Comparison of ENCODE assay signal across 8 cellular contexts in genomic region chr6:24283043-24283985, GRCh38.
A peak's percentile ranks its signal among the peaks of the same experiment; 100 is the strongest.
DNase-seq lines count a peak whose midpoint lies in the region; ATAC-seq and TF ChIP-seq lines count a peak whose summit lies in the region.

No MANE protein-coding gene starts in this region.

- no TSS peak for BruUV-seq in PC-3 (replicated peaks; lab: Mats Ljungman, UMichigan)

- CTCF ChIA-PET in HEK293 (lab: Yijun Ruan, JAX) (interaction anchor here (0.6 to 4.1 kb wide), 67 partner anchors 8 to 1985 kb away, joined by 3 to 142 read pairs (median 6); partner anchors contain the start of genes ALDH5A1, DCDC2 and MRS2), PC-3 (lab: Charles Lee) (interaction anchor here (0.6 to 1.4 kb wide), 11 partner anchors 19 to 296 kb away, joined by 3 to 51 read pairs (median 5); no protein-coding TSS in a partner anchor)

- no peaks in the 10 kb centered on the region for H3K36me3 ChIP-seq in HEK293 (ENCODE audit: control insufficient read depth in 2 of 2, insufficient read depth in 1 of 2, low read length in 2 of 2)
- H3K36me3 ChIP-seq in PC-3 (ENCODE audit: low read depth, low read length): no peaks in the 10 kb centered on the region; the same call in 1 of the 2 replicates
- no peaks in the 10 kb centered on the region for H3K36me3 ChIP-seq in left ventricle myocardium inferior
- H3K36me3 ChIP-seq in psoas muscle (ENCODE audit: insufficient read depth in 1 of 2, low read depth in 1 of 2): no peaks in the 10 kb centered on the region

- no peaks in the 10 kb centered on the region for H3K9me2 ChIP-seq in PC-3 (replicated peaks; ENCODE audit: low read length)

- H4K20me1 ChIP-seq in PC-3 (ENCODE audit: low read length): no peaks in the 10 kb centered on the region

- intact Hi-C loops in PC-3 (cut with micrococcal nuclease) (loop anchor here (1.0 to 10.0 kb wide), 4 partner anchors 106 to 414 kb away; no protein-coding TSS in a partner anchor), left ventricle myocardium inferior (cut with micrococcal nuclease) (no loop called here), psoas muscle (cut with DNase I) (loop anchor here (2.0 to 10.0 kb wide), 3 partner anchors 104 to 241 kb away; no protein-coding TSS in a partner anchor)

- DNase-seq in NK-92 treated with Interleukin-12 subunit alpha and Interleukin-12 subunit beta, amount 100 ng/mL, for 24 hours (lab: John Stamatoyannopoulos, UW): peak; percentile 7
- DNase-seq in NK-92 (lab: John Stamatoyannopoulos, UW; ENCODE audit: unreplicated experiment) (no peak), PC-3 (peak; percentile 84), amygdala (lab: John Stamatoyannopoulos, UW) (peak in 46 of 56 donors; percentile 2 to 76 (median 20)), left ventricle myocardium inferior (peak; percentile 60), psoas muscle (peak; percentile 46 to 57)

- H3K27ac ChIP-seq in HEK293 (ENCODE audit: extremely low read depth, low read depth, low read length) (no peak overlapping the region), PC-3 (ENCODE audit: low read length) (no peak overlapping the region), left ventricle myocardium inferior (replicated peaks) (no peak overlapping the region), psoas muscle (no peak overlapping the region)

- no peak overlapping the region for H3K9ac ChIP-seq in PC-3 (ENCODE audit: low read length)

- POLR2A ChIA-PET in HEK293 (lab: Yijun Ruan, JAX): interaction anchor here (0.6 to 1.7 kb wide), 5 partner anchors 39 to 106 kb away, joined by 3 to 12 read pairs (median 6); partner anchors contain the start of gene DCDC2
- POLR2A ChIA-PET in PC-3 (lab: Charles Lee; ENCODE audit: unreplicated experiment): no interaction called here

- H3F3A ChIP-seq in PC-3 (ENCODE audit: low read length, unreplicated experiment): no peaks in the 10 kb centered on the region

- peak overlapping the region; percentile 51 for H2AFZ ChIP-seq in PC-3 (ENCODE audit: low read length)

- no peaks in the 10 kb centered on the region for H3K79me2 ChIP-seq in PC-3 (ENCODE audit: low read length)

- peaks cover 7% of the 10 kb centered on the region; the same call in 1 of the 2 replicates for H3K4me1 ChIP-seq in HEK293 (ENCODE audit: control insufficient read depth, insufficient read depth, low read length)
- H3K4me1 ChIP-seq in PC-3 (ENCODE audit: insufficient read depth, low read length): peaks cover 7% of the 10 kb centered on the region
- peaks cover 14% of the 10 kb centered on the region for H3K4me1 ChIP-seq in left ventricle myocardium inferior
- no peaks in the 10 kb centered on the region for H3K4me1 ChIP-seq in psoas muscle

- peaks cover 22% of the 10 kb centered on the region for H3K27me3 ChIP-seq in PC-3 (ENCODE audit: low read length)
- H3K27me3 ChIP-seq in left ventricle myocardium inferior (ENCODE audit: low read depth): peaks cover 35% of the 10 kb centered on the region
- H3K27me3 ChIP-seq in psoas muscle (ENCODE audit: insufficient read depth in 3 of 3, low read length in 2 of 3): no peaks in the 10 kb centered on the region

- 2 to 4% (median 3%) methylated on average over 10 of the region's 10 CpGs for WGBS in psoas muscle, 3 donors

- no peaks in the 10 kb centered on the region for H3K9me3 ChIP-seq in HEK293 (ENCODE audit: control insufficient read depth, insufficient read depth, low read depth, low read length)
- H3K9me3 ChIP-seq in PC-3 (ENCODE audit: low read length): no peaks in the 10 kb centered on the region
- no peaks in the 10 kb centered on the region for H3K9me3 ChIP-seq in left ventricle myocardium inferior (replicated peaks)
- H3K9me3 ChIP-seq in psoas muscle: no peaks in the 10 kb centered on the region

- no peak overlapping the region for H3K4me3 ChIP-seq in HEK293 (ENCODE audit: low read depth, low read length)
- peak overlapping the region; percentile 53 for H3K4me3 ChIP-seq in PC-3 (ENCODE audit: low read length)
- H3K4me3 ChIP-seq in left ventricle myocardium inferior: peak overlapping the region; percentile 44
- H3K4me3 ChIP-seq in psoas muscle: peak overlapping the region; percentile 31

- peak overlapping the region; percentile 73 for H3K4me2 ChIP-seq in PC-3 (ENCODE audit: low read length)

- TF ChIP-seq CTCF in HEK293 (tag by site-specific recombination; IDR thresholded peaks at IDR 0.05): peak; percentile 82
- TF ChIP-seq CTCF in LNCAP (IDR thresholded peaks at IDR 0.05): peak; percentile 64
- TF ChIP-seq CTCF in PC-3 (conservative IDR thresholded peaks at IDR 0.05; ENCODE audit: low read depth, low read length): peak; percentile 97
- TF ChIP-seq CTCF in left ventricle myocardium inferior (IDR thresholded peaks at IDR 0.05; ENCODE audit: borderline replicate concordance): peak; percentile 68
- peak; percentile 63 for TF ChIP-seq CTCF in psoas muscle (IDR thresholded peaks at IDR 0.05)

- ATAC-seq in PC-3 (peak; percentile 99), psoas muscle (peak; percentile 80 to 95 (median 88))

TF ChIP-seq in HEK293, 187 proteins besides CTCF, POLR2A, EP300 and RAD21 (continues in another document):
- peak; percentile 62; the same call in 1 of the 2 replicates for TF ChIP-seq KLF10 (tag by site-specific recombination; IDR thresholded peaks at IDR 0.05)
- no peak for TF ChIP-seq ZNF132 (tag by site-specific recombination; IDR thresholded peaks at IDR 0.05; ENCODE audit: borderline replicate concordance)
- TF ChIP-seq ZNF433 (tag by site-specific recombination; IDR thresholded peaks at IDR 0.05; ENCODE audit: low read depth): no peak
- TF ChIP-seq GLI2 (tag by site-specific recombination; IDR thresholded peaks at IDR 0.05; ENCODE audit: borderline replicate concordance, low read depth): no peak
- TF ChIP-seq ZNF548 (tag by site-specific recombination; IDR thresholded peaks at IDR 0.05): no peak
- no peak for TF ChIP-seq ZNF518A (tag by site-specific recombination; conservative IDR thresholded peaks at IDR 0.05; ENCODE audit: low read depth)
- TF ChIP-seq ZNF274 (IDR thresholded peaks at IDR 0.05; ENCODE audit: low read length): no peak
- TF ChIP-seq ZNF274 (tag by site-specific recombination; IDR thresholded peaks at IDR 0.05; ENCODE audit: borderline replicate concordance): no peak
- no peak for TF ChIP-seq ZNF585B (tag by site-specific recombination; IDR thresholded peaks at IDR 0.05)
- TF ChIP-seq ZNF449 (tag by site-specific recombination; IDR thresholded peaks at IDR 0.05): no peak; the same call in 1 of the 2 replicates
- TF ChIP-seq ZNF341 (tag by site-specific recombination; IDR thresholded peaks at IDR 0.05; ENCODE audit: low read depth): no peak
- no peak for TF ChIP-seq ZNF645 (tag by site-specific recombination; IDR thresholded peaks at IDR 0.05)
